Comparison of ENCODE assay signal across 10 cellular contexts in the genomic region with DNA sequence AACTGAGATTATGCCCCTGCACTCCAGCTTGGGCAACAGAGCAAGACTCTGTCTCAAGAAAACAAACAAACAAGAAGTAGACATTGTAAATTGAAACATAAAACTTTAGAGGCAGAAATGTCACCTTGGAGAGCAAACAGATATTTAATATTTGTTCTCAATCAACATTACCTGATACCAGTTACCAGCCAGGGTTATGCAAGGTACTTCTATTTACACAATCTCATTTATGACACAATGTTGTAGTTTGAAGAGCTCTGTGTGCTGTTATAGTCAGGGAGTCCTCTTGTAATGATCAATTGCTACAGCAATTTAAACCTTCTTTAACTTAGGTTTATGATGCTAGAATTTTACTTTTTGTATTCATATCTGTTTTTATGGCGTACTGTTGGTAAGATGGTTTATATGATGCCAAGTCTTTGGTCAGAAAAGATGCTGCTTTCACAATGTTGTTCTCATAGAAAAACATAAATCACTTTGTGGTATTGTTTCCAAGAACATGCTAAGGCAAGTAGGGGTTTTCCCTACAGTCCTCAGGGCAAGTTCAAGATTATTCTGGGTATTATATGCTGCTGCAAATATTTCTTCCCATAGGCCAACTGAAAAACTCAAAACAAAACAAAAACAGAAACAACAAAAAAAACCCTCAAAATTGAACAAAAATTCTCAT.
DNase-seq lines count a peak whose midpoint lies in the region; ATAC-seq, FAIRE-seq and TF ChIP-seq lines count a peak whose summit lies in the region.
"Had no signal": no experiment of that assay in that cellular context is flagged by ENCODE, and none has a peak within 500 bp of the region (broad histone marks: within the 10 kb centered on the region; RNA-seq: fewer than 3 reads in every experiment).

No MANE protein-coding gene starts in this region.

- H3K4me2 ChIP-seq in K562 (ENCODE audit: insufficient read depth, low read length): no peak overlapping the region

- no peak for DNase-seq in activated naive CD4-positive, alpha-beta T cell treated with anti-CD3 and anti-CD28 coated beads, Interleukin-2, amount 10 ng/mL, durations not matched to agents 7 days and 5 days
- no peak for DNase-seq in activated naive CD4-positive, alpha-beta T cell (lab: John Stamatoyannopoulos, UW)
- DNase-seq in K562 (ENCODE audit: extremely low read depth in 1 of 4, low spot score in 3 of 4) (no peak), upper lobe of right lung (no peak), mesothelial cell of epicardium (ENCODE audit: low spot score in 2 of 2, unreplicated experiment in 2 of 2) (no peak), OCI-M2 (lab: John Stamatoyannopoulos, UW; ENCODE audit: unreplicated experiment) (no peak), MG63 (no peak)
- DNase-seq: BE2C, substantia nigra had no signal

- H3K27ac ChIP-seq in K562 (ENCODE audit: extremely low read depth, low read depth, low read length) (no peak overlapping the region), upper lobe of right lung (no peak overlapping the region)

- WGBS in K562 (ENCODE audit: insufficient coverage, low coverage, missing lambda C conversion rate): 100% methylated on average over 1 of the region's 1 CpG

- no peak overlapping the region for H3K4me3 Mint-ChIP-seq in activated naive CD4-positive, alpha-beta T cell treated with anti-CD3 and anti-CD28 coated beads, Interleukin-2, amount 10 ng/mL, durations not matched to agents 7 days and 5 days
- no peak overlapping the region for H3K4me3 Mint-ChIP-seq in mesothelial cell of epicardium

- H3K4me1 ChIP-seq in K562 (replicated peaks in 1 of 2; ENCODE audit: control insufficient read depth in 2 of 2, insufficient read depth in 2 of 2, low read length in 2 of 2): no peaks in the 10 kb centered on the region
- peaks cover 16% of the 10 kb centered on the region for H3K4me1 ChIP-seq in upper lobe of right lung

- H3K9ac ChIP-seq in K562 (ENCODE audit: insufficient read depth in 1 of 2, low read depth in 2 of 2, low read length in 2 of 2): no peak overlapping the region

- no peaks in the 10 kb centered on the region for H3K27me3 Mint-ChIP-seq in activated naive CD4-positive, alpha-beta T cell treated with anti-CD3 and anti-CD28 coated beads, Interleukin-2, amount 10 ng/mL, durations not matched to agents 7 days and 5 days
- no peaks in the 10 kb centered on the region for H3K27me3 Mint-ChIP-seq in mesothelial cell of epicardium (ENCODE audit: low read depth)

- H3K36me3 Mint-ChIP-seq in activated naive CD4-positive, alpha-beta T cell treated with anti-CD3 and anti-CD28 coated beads, Interleukin-2, amount 10 ng/mL, durations not matched to agents 7 days and 5 days: peaks cover 20% of the 10 kb centered on the region
- no peaks in the 10 kb centered on the region for H3K36me3 Mint-ChIP-seq in mesothelial cell of epicardium

- H3K9me3 Mint-ChIP-seq in activated naive CD4-positive, alpha-beta T cell treated with anti-CD3 and anti-CD28 coated beads, Interleukin-2, amount 10 ng/mL, durations not matched to agents 7 days and 5 days: no peaks in the 10 kb centered on the region
- H3K9me3 Mint-ChIP-seq in mesothelial cell of epicardium: no peaks in the 10 kb centered on the region

- no peak for FAIRE-seq in K562 (lab: Jason Lieb, UNC)

- H3K4me1 Mint-ChIP-seq in activated naive CD4-positive, alpha-beta T cell treated with anti-CD3 and anti-CD28 coated beads, Interleukin-2, amount 10 ng/mL, durations not matched to agents 7 days and 5 days: peaks cover 40% of the 10 kb centered on the region
- peaks cover 23% of the 10 kb centered on the region for H3K4me1 Mint-ChIP-seq in mesothelial cell of epicardium

- H3K9me3 ChIP-seq in K562 (replicated peaks; ENCODE audit: control insufficient read depth, insufficient read depth, low read depth, low read length): no peaks in the 10 kb centered on the region
- H3K9me3 ChIP-seq in upper lobe of right lung: no peaks in the 10 kb centered on the region
- H3K9me3 ChIP-seq in MG63: no peaks in the 10 kb centered on the region
- H3K9me3 ChIP-seq: BE2C had no signal

- ATAC-seq in HG03196 (IDR thresholded peaks at IDR 0.05; ENCODE audit: unreplicated experiment): peak; percentile 57
- no peak for ATAC-seq in K562
- peak; percentile 62 for ATAC-seq in upper lobe of right lung

- BruUV-seq in K562 (replicated peaks; lab: Mats Ljungman, UMichigan): no TSS peak

- no peak for TF ChIP-seq POLR2A in K562 (conservative IDR thresholded peaks at IDR 0.05)

- H3K27ac Mint-ChIP-seq in activated naive CD4-positive, alpha-beta T cell treated with anti-CD3 and anti-CD28 coated beads, Interleukin-2, amount 10 ng/mL, durations not matched to agents 7 days and 5 days: peak overlapping the region; percentile 84
- no peak overlapping the region for H3K27ac Mint-ChIP-seq in mesothelial cell of epicardium

- POLR2A ChIA-PET in K562 (lab: Yijun Ruan, JAX): no interaction called here

- H3K36me3 ChIP-seq in K562 (ENCODE audit: control insufficient read depth, insufficient read depth, low read length): no peaks in the 10 kb centered on the region
- H3K36me3 ChIP-seq in upper lobe of right lung: no peaks in the 10 kb centered on the region
- H3K36me3 ChIP-seq in MG63: no peaks in the 10 kb centered on the region
- H3K36me3 ChIP-seq: BE2C had no signal

- TF ChIP-seq RAD21 in K562 (CRISPR knock-in tag; conservative IDR thresholded peaks at IDR 0.05 in 1 of 2, IDR thresholded peaks at IDR 0.05 in 1 of 2): no peak

- no peaks in the 10 kb centered on the region for H3K27me3 ChIP-seq in K562 (ENCODE audit: control insufficient read depth in 2 of 2, insufficient read depth in 2 of 2, low read length in 2 of 2)
- H3K27me3 ChIP-seq in upper lobe of right lung: no peaks in the 10 kb centered on the region
- H3K27me3 ChIP-seq in MG63: no peaks in the 10 kb centered on the region
- H3K27me3 ChIP-seq: BE2C had no signal

- no peak for TF ChIP-seq CTCF in K562 (IDR thresholded peaks at IDR 0.05 in 2 of 3, conservative IDR thresholded peaks at IDR 0.05 in 1 of 3; ENCODE audit: insufficient read depth in 2 of 3, low read depth in 1 of 3, low read length in 3 of 3)
- no peak for TF ChIP-seq CTCF in upper lobe of right lung (IDR thresholded peaks at IDR 0.05)
- no peak for TF ChIP-seq CTCF in mesothelial cell of epicardium (IDR thresholded peaks at IDR 0.05; ENCODE audit: unreplicated experiment)

- no peak overlapping the region for H3K4me3 ChIP-seq in K562
- H3K4me3 ChIP-seq in upper lobe of right lung: no peak overlapping the region
- no peak overlapping the region for H3K4me3 ChIP-seq in MG63

- H2AFZ ChIP-seq in K562 (ENCODE audit: low read depth, low read length): no peak overlapping the region

- intact Hi-C loops in K562 (cut with micrococcal nuclease) (no loop called here), upper lobe of right lung (cut with DNase I) (no loop called here)

- no peaks in the 10 kb centered on the region; the same call in 1 of the 2 replicates for H4K20me1 ChIP-seq in K562 (replicated peaks; ENCODE audit: control insufficient read depth, insufficient read depth, low read length)

- H3K9me1 ChIP-seq in K562 (ENCODE audit: control insufficient read depth, insufficient read depth, low read length): no peaks in the 10 kb centered on the region

- in situ Hi-C loops in K562 (cut with MboI): no loop called here

- CTCF ChIA-PET in activated naive CD4-positive, alpha-beta T cell treated with anti-CD3 and anti-CD28 coated beads, Interleukin-2, amount 10 ng/mL, durations not matched to agents 7 days and 5 days (lab: Charles Lee): interaction anchor here (0.7 to 1.2 kb wide), 3 partner anchors 13 to 103 kb away, joined by 3 to 4 read pairs (median 3); no protein-coding TSS in a partner anchor
- CTCF ChIA-PET in K562 (lab: Yijun Ruan, JAX; ENCODE audit: low intra/inter-chr PET ratio): no interaction called here

- no peak for TF ChIP-seq EP300 in K562 (IDR thresholded peaks at IDR 0.05; ENCODE audit: low read length)

- H3K79me2 ChIP-seq in K562 (ENCODE audit: control insufficient read depth, insufficient read depth, low read length): no peaks in the 10 kb centered on the region

TF ChIP-seq in K562, 482 proteins besides CTCF, POLR2A, EP300 and RAD21:
- TF ChIP-seq SMARCA4 (IDR thresholded peaks at IDR 0.05): no peak
- TF ChIP-seq ZNF408 (CRISPR knock-in tag; IDR thresholded peaks at IDR 0.05; ENCODE audit: low read depth): no peak
- TF ChIP-seq SMARCE1 (IDR thresholded peaks at IDR 0.05): no peak
- no peak for TF ChIP-seq HCFC1 (IDR thresholded peaks at IDR 0.05; ENCODE audit: low read depth, low read length)
- TF ChIP-seq, protein P1, sequence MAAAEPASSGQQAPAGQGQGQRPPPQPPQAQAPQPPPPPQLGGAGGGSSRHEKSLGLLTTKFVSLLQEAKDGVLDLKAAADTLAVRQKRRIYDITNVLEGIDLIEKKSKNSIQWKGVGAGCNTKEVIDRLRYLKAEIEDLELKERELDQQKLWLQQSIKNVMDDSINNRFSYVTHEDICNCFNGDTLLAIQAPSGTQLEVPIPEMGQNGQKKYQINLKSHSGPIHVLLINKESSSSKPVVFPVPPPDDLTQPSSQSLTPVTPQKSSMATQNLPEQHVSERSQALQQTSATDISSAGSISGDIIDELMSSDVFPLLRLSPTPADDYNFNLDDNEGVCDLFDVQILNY (CRISPR knock-in tag; IDR thresholded peaks at IDR 0.05): no peak
- TF ChIP-seq ELF1 (tag; IDR thresholded peaks at IDR 0.05): no peak
- TF ChIP-seq MEIS2 (IDR thresholded peaks at IDR 0.05; ENCODE audit: partially characterized antibody): peak; percentile 15
- no peak for TF ChIP-seq NFATC3 (IDR thresholded peaks at IDR 0.05)
